11 cellular contexts compared by ENCODE assay signal in genomic region chr2:43185146-43185545, GRCh38. TPM values are rescaled to one million over a fixed set of nuclear protein-coding genes. Genes with fewer than 3 reads are reported as not detected.
DNase-seq lines count a peak whose midpoint lies in the region; ATAC-seq and TF ChIP-seq lines count a peak whose summit lies in the region.
"Had no signal": no experiment of that assay in that cellular context is flagged by ENCODE, and none has a peak within 500 bp of the region (broad histone marks: within the 10 kb centered on the region; RNA-seq: fewer than 3 reads in every experiment).

No MANE protein-coding gene starts in this region.

- peak overlapping the region; percentile 93 for H3K27ac Mint-ChIP-seq in T-helper 17 cell

- no peaks in the 10 kb centered on the region; a peak in 2 of 22 replicates for H3K9me3 ChIP-seq in BLaER1 treated with 17β-estradiol and CSF1 and Interleukin-3, amounts not matched to agents 10 nM and 100 nM (replicated peaks in 1 of 11)
- H3K9me3 ChIP-seq in T-helper 17 cell (ENCODE audit: control insufficient read depth, low read length, poor library complexity, severe bottlenecking) (no peaks in the 10 kb centered on the region), esophagus squamous epithelium (no peaks in the 10 kb centered on the region), neuronal stem cell (replicated peaks in 1 of 2; ENCODE audit: control insufficient read depth in 2 of 2, insufficient read depth in 1 of 2, low read depth in 1 of 2, low read length in 2 of 2) (no peaks in the 10 kb centered on the region)
- H3K9me3 ChIP-seq: right atrium auricular region had no signal

- peak overlapping the region in 6 of 11 experiments; percentile 9 to 36 (median 20); a peak in 6 of 22 replicates for H3K27ac ChIP-seq in BLaER1 treated with 17β-estradiol and CSF1 and Interleukin-3, amounts not matched to agents 10 nM and 100 nM
- H3K27ac ChIP-seq in esophagus squamous epithelium: peak overlapping the region; percentile 40 to 81 (median 71)
- no peak overlapping the region for H3K27ac ChIP-seq in neuronal stem cell (replicated peaks; ENCODE audit: low read length)
- H3K27ac ChIP-seq: right atrium auricular region had no signal

- peaks cover 3% of the 10 kb centered on the region for H3K36me3 Mint-ChIP-seq in T-helper 17 cell (ENCODE audit: low read depth)

- peaks cover 59 to 96% (median 83%) of the 10 kb centered on the region in 10 experiments for H3K4me1 ChIP-seq in BLaER1 treated with 17β-estradiol and CSF1 and Interleukin-3, amounts not matched to agents 10 nM and 100 nM
- peaks cover 6 to 59% (median 9%) of the 10 kb centered on the region in 3 donors for H3K4me1 ChIP-seq in esophagus squamous epithelium
- H3K4me1 ChIP-seq in neuronal stem cell (ENCODE audit: control insufficient read depth in 2 of 2, insufficient read depth in 1 of 2, low read depth in 1 of 2, low read length in 2 of 2): peaks cover 3 to 5% of the 10 kb centered on the region in 2 donors

- intact Hi-C loops in esophagus squamous epithelium (cut with DNase I): no loop called here

- no peak overlapping the region for H3K23ac ChIP-seq in neuronal stem cell (ENCODE audit: low read depth, low read length, poor library complexity)

- H3K14ac ChIP-seq in neuronal stem cell (ENCODE audit: low read length): no peak overlapping the region

- H3K4me3 Mint-ChIP-seq in T-helper 17 cell: no peak overlapping the region

- ATAC-seq in T-helper 17 cell (peak; percentile 15), GM21576 (IDR thresholded peaks at IDR 0.05; ENCODE audit: unreplicated experiment) (no peak), HG02571 (IDR thresholded peaks at IDR 0.05; ENCODE audit: unreplicated experiment) (no peak)

- H4K91ac ChIP-seq in neuronal stem cell (ENCODE audit: low read depth, low read length, poor library complexity): no peak overlapping the region

- no peak for TF ChIP-seq CTCF in esophagus squamous epithelium (IDR thresholded peaks at IDR 0.05)

- DNase-seq in ELR (ENCODE audit: low read depth) (peak; percentile 84), T-helper 17 cell (no peak), esophagus squamous epithelium (lab: John Stamatoyannopoulos, UW) (no peak), neuronal stem cell (ENCODE audit: low spot score) (no peak)
- no peak for DNase-seq in stimulated activated CD4-positive, alpha-beta T cell treated with anti-CD3 and anti-CD28 coated beads, Interleukin-15, amount 100 ng/mL, for 24 hours
- DNase-seq: NCI-H2227 treated with DMSO at 0.1 percent for 48 hours; stimulated activated CD4-positive, alpha-beta T cell treated with anti-CD3 and anti-CD28 coated beads, Interleukin-4, amount 100 ng/mL, for 4 hours had no signal

- no peak overlapping the region for H2BK12ac ChIP-seq in neuronal stem cell (ENCODE audit: low read length)

- TF ChIP-seq POLR2A in esophagus squamous epithelium (IDR thresholded peaks at IDR 0.05): no peak

- no peak overlapping the region for H4K8ac ChIP-seq in neuronal stem cell (ENCODE audit: low read depth, low read length)

- H3K4me3 ChIP-seq in BLaER1 treated with 17β-estradiol and CSF1 and Interleukin-3, amounts not matched to agents 10 nM and 100 nM: no peak overlapping the region
- H3K4me3 ChIP-seq in esophagus squamous epithelium (no peak overlapping the region), neuronal stem cell (ENCODE audit: low read length in 2 of 2) (no peak overlapping the region)
- H3K4me3 ChIP-seq: right atrium auricular region had no signal

- H3K79me1 ChIP-seq in neuronal stem cell (ENCODE audit: low read depth, low read length): no peaks in the 10 kb centered on the region

- no peak overlapping the region for H3K18ac ChIP-seq in neuronal stem cell (ENCODE audit: low read length)

- peaks cover 45% of the 10 kb centered on the region for H3K4me1 Mint-ChIP-seq in T-helper 17 cell

- WGBS in esophagus squamous epithelium, 2 donors: 44 to 78% methylated on average over 3 to 4 of the region's 4 CpGs
- no CpG with 5 or more reads among the region's 4 CpGs for WGBS in neuronal stem cell (ENCODE audit: extremely low coverage in 2 of 2, insufficient read length in 2 of 2, insufficient replicate concordance in 1 of 2), 2 donors

- no peaks in the 10 kb centered on the region for H3K27me3 Mint-ChIP-seq in T-helper 17 cell

- H3K36me3 ChIP-seq in BLaER1 treated with 17β-estradiol and CSF1 and Interleukin-3, amounts not matched to agents 10 nM and 100 nM: peaks cover 0 to 72% (median 16%) of the 10 kb centered on the region in 11 experiments; a peak in 10 of 22 replicates
- H3K36me3 ChIP-seq in esophagus squamous epithelium (no peaks in the 10 kb centered on the region), neuronal stem cell (replicated peaks in 1 of 2; ENCODE audit: control insufficient read depth in 2 of 2, insufficient read depth in 2 of 2, low read length in 2 of 2) (no peaks in the 10 kb centered on the region)
- H3K36me3 ChIP-seq: right atrium auricular region had no signal

- no peak overlapping the region for H2AFZ ChIP-seq in neuronal stem cell (ENCODE audit: low read length)

- no peak overlapping the region for H2AK5ac ChIP-seq in neuronal stem cell (ENCODE audit: low read depth, low read length)

- no peak overlapping the region for H2BK5ac ChIP-seq in neuronal stem cell (ENCODE audit: low read length)

- H3K4me2 ChIP-seq in BLaER1 treated with 17β-estradiol and CSF1 and Interleukin-3, amounts not matched to agents 10 nM and 100 nM: peak overlapping the region; percentile 64 to 95 (median 76); a peak in 19 of 22 replicates
- H3K4me2 ChIP-seq in neuronal stem cell (ENCODE audit: insufficient read depth, low read length, poor library complexity, severe bottlenecking): no peak overlapping the region

- H3K4ac ChIP-seq in neuronal stem cell (ENCODE audit: low read length): no peak overlapping the region

- peaks cover 0 to 99% (median 0%) of the 10 kb centered on the region in 11 experiments; a peak in 3 of 22 replicates for H4K20me1 ChIP-seq in BLaER1 treated with 17β-estradiol and CSF1 and Interleukin-3, amounts not matched to agents 10 nM and 100 nM

- no peak overlapping the region for H2BK120ac ChIP-seq in neuronal stem cell (ENCODE audit: low read depth, low read length)

- H3K27me3 ChIP-seq in BLaER1 treated with 17β-estradiol and CSF1 and Interleukin-3, amounts not matched to agents 10 nM and 100 nM: no peaks in the 10 kb centered on the region
- no peaks in the 10 kb centered on the region for H3K27me3 ChIP-seq in esophagus squamous epithelium
- no peaks in the 10 kb centered on the region for H3K27me3 ChIP-seq in neuronal stem cell (ENCODE audit: control insufficient read depth in 3 of 3, insufficient read depth in 3 of 3, low read depth in 1 of 3, low read length in 3 of 3)
- H3K27me3 ChIP-seq: right atrium auricular region had no signal

- H2BK15ac ChIP-seq in neuronal stem cell (ENCODE audit: low read length): no peak overlapping the region

- no peak overlapping the region for H3K9ac ChIP-seq in BLaER1 treated with 17β-estradiol and CSF1 and Interleukin-3, amounts not matched to agents 10 nM and 100 nM
- no peak overlapping the region for H3K9ac ChIP-seq in neuronal stem cell (ENCODE audit: low read depth, low read length, poor library complexity)

RNA-seq across cellular contexts. Expression of gene ZFP36L2, which starts 41.3 kb away (rescaled TPM):
- total RNA-seq in T-helper 17 cell (100 to 1,000 TPM; 501 to 627 TPM), esophagus squamous epithelium (10 to 100 TPM; 26.6 to 87.7 (median 41.8) TPM)
- polyA plus RNA-seq in neuronal stem cell (2013, experiment 1 of 2): 39.5 TPM
- 40.0 TPM for polyA plus RNA-seq in neuronal stem cell (2013, experiment 2 of 2)

Comparison
In these comparisons a context has a peak if more than half of its experiments do, and no peak if none do; other contexts are left out.
1. RNA of gene ZFP36L2, which starts 41.3 kb away (total RNA-seq): 501 to 627 TPM in T-helper 17 cell; 26.6 to 87.7 TPM in esophagus squamous epithelium; every median in the first group is over 4 times any median in the second.